In the genomic region with DNA sequence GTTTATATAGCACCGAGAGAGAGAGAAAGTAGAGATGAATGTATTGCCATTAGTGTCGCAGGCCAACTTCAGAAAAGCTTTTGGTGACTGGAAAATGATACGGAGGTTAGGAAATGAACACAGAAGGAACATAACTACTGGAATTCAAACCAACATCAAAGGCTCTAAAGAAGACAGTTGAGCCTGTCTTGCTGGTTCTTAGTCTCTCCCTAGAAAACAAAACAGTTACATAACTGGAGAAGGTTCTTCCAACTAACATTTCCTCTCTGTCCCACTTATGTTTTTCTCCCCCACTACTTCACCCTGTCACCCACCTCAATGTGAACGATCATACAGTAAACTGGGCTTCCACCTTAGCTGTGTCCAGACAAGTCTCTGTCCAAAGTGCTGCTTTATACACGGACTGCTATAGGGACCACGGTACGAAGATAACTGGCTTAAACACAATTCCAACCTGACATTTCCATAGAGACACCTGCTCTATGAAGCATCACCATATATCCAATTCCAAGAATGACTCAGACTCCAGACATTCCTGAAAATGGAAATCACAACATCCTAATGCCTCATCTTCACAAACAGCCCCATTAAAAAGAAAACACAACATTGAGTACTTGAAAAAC, we compare ENCODE assay signal across 12 cellular contexts.
DNase-seq lines count a peak whose midpoint lies in the region; ATAC-seq and TF ChIP-seq lines count a peak whose summit lies in the region.
"Had no signal": no experiment of that assay in that cellular context is flagged by ENCODE, and none has a peak within 500 bp of the region (broad histone marks: within the 10 kb centered on the region; RNA-seq: fewer than 3 reads in every experiment).

No MANE protein-coding gene starts in this region.

- no peak for ATAC-seq in HG03045 (IDR thresholded peaks at IDR 0.05; ENCODE audit: unreplicated experiment)
- ATAC-seq: Right ventricle myocardium inferior had no signal

- H3K9ac ChIP-seq in iPS-15b (ENCODE audit: low read depth, low read length) = no peak overlapping the region
- H3K9ac ChIP-seq: parathyroid adenoma had no signal

- H3K36me3 ChIP-seq in iPS-15b (ENCODE audit: control insufficient read depth, insufficient read depth, low read length) = no peaks in the 10 kb centered on the region

- H3K9me3 Mint-ChIP-seq in activated naive CD8-positive, alpha-beta T cell (ENCODE audit: low read depth) = no peaks in the 10 kb centered on the region
- H3K9me3 Mint-ChIP-seq in activated naive CD8-positive, alpha-beta T cell treated with anti-CD3 and anti-CD28 coated beads for 36 hours = no peaks in the 10 kb centered on the region
- no peaks in the 10 kb centered on the region for H3K9me3 Mint-ChIP-seq in type B pancreatic cell
- H3K9me3 Mint-ChIP-seq in activated CD4-positive, alpha-beta memory T cell treated with anti-CD3 and anti-CD28 coated beads for 36 hours = no peaks in the 10 kb centered on the region

- H3K9me3 ChIP-seq in iPS-15b (ENCODE audit: control insufficient read depth, insufficient read depth, low read length) = no peaks in the 10 kb centered on the region

- POLR2A ChIA-PET in activated CD4-positive, alpha-beta memory T cell treated with anti-CD3 and anti-CD28 coated beads for 36 hours (lab: Charles Lee) = no interaction called here

- peaks cover 1% of the 10 kb centered on the region for H3K27me3 Mint-ChIP-seq in activated naive CD8-positive, alpha-beta T cell
- peaks cover 17% of the 10 kb centered on the region for H3K27me3 Mint-ChIP-seq in activated naive CD8-positive, alpha-beta T cell treated with anti-CD3 and anti-CD28 coated beads for 36 hours
- no peaks in the 10 kb centered on the region for H3K27me3 Mint-ChIP-seq in type B pancreatic cell
- peaks cover 22% of the 10 kb centered on the region for H3K27me3 Mint-ChIP-seq in activated CD4-positive, alpha-beta memory T cell treated with anti-CD3 and anti-CD28 coated beads for 36 hours

- peak overlapping the region; percentile 72 for H3K4me3 ChIP-seq in iPS-15b (ENCODE audit: low read depth, low read length)

- intact Hi-C loops in activated CD4-positive, alpha-beta memory T cell treated with anti-CD3 and anti-CD28 coated beads for 36 hours (cut with micrococcal nuclease) = no loop called here

- H3K27ac Mint-ChIP-seq in activated naive CD8-positive, alpha-beta T cell = no peak overlapping the region
- no peak overlapping the region for H3K27ac Mint-ChIP-seq in activated naive CD8-positive, alpha-beta T cell treated with anti-CD3 and anti-CD28 coated beads for 36 hours
- H3K27ac Mint-ChIP-seq in type B pancreatic cell = peak overlapping the region; percentile 92
- no peak overlapping the region for H3K27ac Mint-ChIP-seq in activated CD4-positive, alpha-beta memory T cell treated with anti-CD3 and anti-CD28 coated beads for 36 hours
- H3K27ac Mint-ChIP-seq: CD14-positive monocyte had no signal

- peaks cover 27% of the 10 kb centered on the region for H3K4me1 Mint-ChIP-seq in activated naive CD8-positive, alpha-beta T cell (ENCODE audit: low read depth)
- H3K4me1 Mint-ChIP-seq in activated naive CD8-positive, alpha-beta T cell treated with anti-CD3 and anti-CD28 coated beads for 36 hours = peaks cover 28% of the 10 kb centered on the region
- peaks cover 53% of the 10 kb centered on the region for H3K4me1 Mint-ChIP-seq in type B pancreatic cell (ENCODE audit: unreplicated experiment)
- peaks cover 10% of the 10 kb centered on the region for H3K4me1 Mint-ChIP-seq in activated CD4-positive, alpha-beta memory T cell treated with anti-CD3 and anti-CD28 coated beads for 36 hours (ENCODE audit: low read depth)

- CTCF ChIA-PET in activated CD4-positive, alpha-beta memory T cell treated with anti-CD3 and anti-CD28 coated beads for 36 hours (lab: Charles Lee) = no interaction called here

- H3K27me3 ChIP-seq in iPS-15b (ENCODE audit: control insufficient read depth, insufficient read depth, low read length) = peaks cover 21% of the 10 kb centered on the region

- TF ChIP-seq CTCF in type B pancreatic cell (conservative IDR thresholded peaks at IDR 0.05) = no peak

- no peaks in the 10 kb centered on the region for H3K36me3 Mint-ChIP-seq in activated naive CD8-positive, alpha-beta T cell
- no peaks in the 10 kb centered on the region for H3K36me3 Mint-ChIP-seq in activated naive CD8-positive, alpha-beta T cell treated with anti-CD3 and anti-CD28 coated beads for 36 hours
- H3K36me3 Mint-ChIP-seq in type B pancreatic cell = no peaks in the 10 kb centered on the region
- H3K36me3 Mint-ChIP-seq in activated CD4-positive, alpha-beta memory T cell treated with anti-CD3 and anti-CD28 coated beads for 36 hours = no peaks in the 10 kb centered on the region

- H3K4me3 Mint-ChIP-seq in activated naive CD8-positive, alpha-beta T cell = peak overlapping the region; percentile 91
- H3K4me3 Mint-ChIP-seq in activated naive CD8-positive, alpha-beta T cell treated with anti-CD3 and anti-CD28 coated beads for 36 hours = no peak overlapping the region
- peak overlapping the region; percentile 95 for H3K4me3 Mint-ChIP-seq in type B pancreatic cell
- no peak overlapping the region for H3K4me3 Mint-ChIP-seq in activated CD4-positive, alpha-beta memory T cell treated with anti-CD3 and anti-CD28 coated beads for 36 hours

- no peak for DNase-seq in activated naive CD8-positive, alpha-beta T cell treated with anti-CD3 and anti-CD28 coated beads for 36 hours
- DNase-seq in SW480 (ENCODE audit: low spot score) (peak; percentile 59), type B pancreatic cell (ENCODE audit: extremely low spot score, unreplicated experiment) (no peak), NCI-H1105 (lab: John Stamatoyannopoulos, UW) (no peak)
- no peak for DNase-seq in activated CD4-positive, alpha-beta memory T cell treated with anti-CD3 and anti-CD28 coated beads for 36 hours
- DNase-seq: NCI-H1417 treated with DMSO at 0.1 percent for 48 hours had no signal

- peaks cover 11% of the 10 kb centered on the region for H3K4me1 ChIP-seq in iPS-15b (ENCODE audit: control insufficient read depth, insufficient read depth, low read length)
- H3K4me1 ChIP-seq: parathyroid adenoma had no signal

Comparison
In these comparisons a context has a peak if more than half of its experiments do, and no peak if none do; other contexts are left out.
1. H3K4me3 Mint-ChIP-seq: peak in activated naive CD8-positive, alpha-beta T cell (single experiment) and type B pancreatic cell (single experiment); none in activated naive CD8-positive, alpha-beta T cell treated with anti-CD3 and anti-CD28 coated beads for 36 hours (single experiment) and activated CD4-positive, alpha-beta memory T cell treated with anti-CD3 and anti-CD28 coated beads for 36 hours (single experiment).